ENCODE assay signal across 8 cellular contexts in genomic region chr3:31531992-31532586, GRCh38. TPM values are rescaled to one million over a fixed set of nuclear protein-coding genes. Genes with fewer than 3 reads are reported as not detected.
DNase-seq lines count a peak whose midpoint lies in the region; ATAC-seq and TF ChIP-seq lines count a peak whose summit lies in the region.

No MANE protein-coding gene starts in this region.

- H3K27ac ChIP-seq in H9 (ENCODE audit: insufficient read length, low read depth, low read length), result peak overlapping the region; percentile 61

- H3K27me3 Mint-ChIP-seq in H9 (ENCODE audit: low read depth), result no peaks in the 10 kb centered on the region
- no peaks in the 10 kb centered on the region for H3K27me3 Mint-ChIP-seq in natural killer cell treated with Interleukin-12 subunit alpha and Interleukin-12 subunit beta and Interleukin-15 and Interleukin-18, amount 100 ng/mL, for 72 hours

- no peaks in the 10 kb centered on the region; a peak in 1 of 7 replicates for H3K36me3 Mint-ChIP-seq in H9 (ENCODE audit: insufficient read depth in 1 of 3, low read depth in 3 of 3)
- no peaks in the 10 kb centered on the region for H3K36me3 Mint-ChIP-seq in natural killer cell treated with Interleukin-12 subunit alpha and Interleukin-12 subunit beta and Interleukin-15 and Interleukin-18, amount 100 ng/mL, for 72 hours

- H3K4ac ChIP-seq in H9 (ENCODE audit: low read depth, low read length), result no peak overlapping the region

- peak overlapping the region; percentile 30 for H4K5ac ChIP-seq in H9 (ENCODE audit: insufficient read length, low read depth, low read length)

- no peak overlapping the region for H4K8ac ChIP-seq in H9 (replicated peaks; ENCODE audit: insufficient read length, low read depth, low read length)

- H3K4me3 Mint-ChIP-seq in H9, result no peak overlapping the region; a peak in 3 of 5 replicates
- H3K4me3 Mint-ChIP-seq in natural killer cell treated with Interleukin-12 subunit alpha and Interleukin-12 subunit beta and Interleukin-15 and Interleukin-18, amount 100 ng/mL, for 72 hours, result peak overlapping the region; percentile 98

- no peak overlapping the region for H3K56ac ChIP-seq in H9 (ENCODE audit: insufficient read length, low read depth, low read length)

- H4K20me1 ChIP-seq in H9 (ENCODE audit: control insufficient read depth, insufficient read depth, insufficient read length), result no peaks in the 10 kb centered on the region

- peak; percentile 90 for TF ChIP-seq POLR2A in Raji (IDR thresholded peaks at IDR 0.05; ENCODE audit: insufficient read depth, low read depth, low read length)

- H3K79me2 ChIP-seq in H9 (ENCODE audit: insufficient read depth, low read length), result peaks cover 10% of the 10 kb centered on the region; the same call in 1 of the 2 replicates

- no peak overlapping the region for H2BK15ac ChIP-seq in H9 (ENCODE audit: low read depth, low read length)

- peaks cover 11% of the 10 kb centered on the region for H3K23me2 ChIP-seq in H9 (ENCODE audit: insufficient read length, low read depth, low read length, poor library complexity, severe bottlenecking)

- H3K9ac ChIP-seq in H9 (ENCODE audit: extremely low read depth, insufficient read length, low read length), result peak overlapping the region; percentile 91

- H2BK5ac ChIP-seq in H9 (ENCODE audit: insufficient read length, low read length), result no peak overlapping the region

- H3K9me3 ChIP-seq in H9 (ENCODE audit: control insufficient read depth, low read depth, low read length), result no peaks in the 10 kb centered on the region

- ATAC-seq in natural killer cell treated with Interleukin-12 subunit alpha and Interleukin-12 subunit beta and Interleukin-15 and Interleukin-18, amount 100 ng/mL, for 72 hours, result peak; percentile 94

- H3K4me3 ChIP-seq in fibroblast of pulmonary artery (replicated peaks; ENCODE audit: low read depth, low read length), result peak overlapping the region; percentile 66

- H3K9me3 Mint-ChIP-seq in H9, result no peaks in the 10 kb centered on the region; a peak in 1 of 5 replicates
- H3K9me3 Mint-ChIP-seq in natural killer cell treated with Interleukin-12 subunit alpha and Interleukin-12 subunit beta and Interleukin-15 and Interleukin-18, amount 100 ng/mL, for 72 hours, result no peaks in the 10 kb centered on the region

- no CpG with 5 or more reads among the region's 73 CpGs for WGBS in H9 (ENCODE audit: extremely low coverage, insufficient read length, low lambda C conversion rate)

- peak overlapping the region; percentile 18 for H3K18ac ChIP-seq in H9 (ENCODE audit: insufficient read length, low read depth, low read length)

- peak; percentile 98 for DNase-seq in ELR (ENCODE audit: low read depth)
- peak; percentile 99 for DNase-seq in H9
- peak; percentile 95 for DNase-seq in M059J (ENCODE audit: low read depth)
- peak; percentile 99 for DNase-seq in activated effector memory CD4-positive, alpha-beta T cell treated with anti-CD3 and anti-CD28 coated beads, Interleukin-2, amount 50 U/mL, for 16 hours
- peak; percentile 99 for DNase-seq in fibroblast of pulmonary artery (ENCODE audit: low read depth)
- peak; percentile 99 for DNase-seq in natural killer cell treated with Interleukin-12 subunit alpha and Interleukin-12 subunit beta and Interleukin-15 and Interleukin-18, amount 100 ng/mL, for 72 hours (ENCODE audit: low spot score)
- DNase-seq in stimulated activated naive CD4-positive, alpha-beta T cell treated with Interleukin-2 at 50 U/mL for 16 hours (lab: John Stamatoyannopoulos, UW), result peak; percentile 98

- no peak overlapping the region for H3T11ph ChIP-seq in H9 (ENCODE audit: low read length)

- H3K23ac ChIP-seq in H9 (ENCODE audit: insufficient read length, low read depth, low read length), result no peak overlapping the region

- peaks cover 23 to 25% of the 10 kb centered on the region in 2 experiments for H3K4me1 Mint-ChIP-seq in H9
- peaks cover 18 to 27% of the 10 kb centered on the region in 2 donors for H3K4me1 Mint-ChIP-seq in natural killer cell treated with Interleukin-12 subunit alpha and Interleukin-12 subunit beta and Interleukin-15 and Interleukin-18, amount 100 ng/mL, for 72 hours (ENCODE audit: low read depth in 2 of 2)

- TF ChIP-seq CTCF in H9 (conservative IDR thresholded peaks at IDR 0.05) (no peak), fibroblast of pulmonary artery (IDR thresholded peaks at IDR 0.05; ENCODE audit: low read length, missing control alignments) (no peak)

- no peak overlapping the region for H2AK5ac ChIP-seq in H9 (ENCODE audit: insufficient read length, low read length)

- no peak overlapping the region for H2BK120ac ChIP-seq in H9 (ENCODE audit: low read depth, low read length, poor library complexity, severe bottlenecking)

- H3K27me3 ChIP-seq in H9 (ENCODE audit: insufficient read depth, low read length), result no peaks in the 10 kb centered on the region

- no peak overlapping the region for H2AFZ ChIP-seq in H9 (ENCODE audit: low read length)

- H4K91ac ChIP-seq in H9 (ENCODE audit: insufficient read length, low read depth, low read length), result no peak overlapping the region

- H3K79me1 ChIP-seq in H9 (ENCODE audit: insufficient read depth, low read depth, low read length, poor library complexity, severe bottlenecking), result no peaks in the 10 kb centered on the region

- no peak overlapping the region for H2BK20ac ChIP-seq in H9 (ENCODE audit: low read depth, low read length, poor library complexity, severe bottlenecking)

- H2BK12ac ChIP-seq in H9 (ENCODE audit: insufficient read length, low read depth, low read length), result no peak overlapping the region

- H3K14ac ChIP-seq in H9 (ENCODE audit: insufficient read depth, low read length), result peak overlapping the region; percentile 36

- H3K27ac Mint-ChIP-seq in H9, result peak overlapping the region; percentile 98 to 99 (median 99)
- peak overlapping the region in 1 of 2 donors; percentile 96 for H3K27ac Mint-ChIP-seq in natural killer cell treated with Interleukin-12 subunit alpha and Interleukin-12 subunit beta and Interleukin-15 and Interleukin-18, amount 100 ng/mL, for 72 hours

- peak overlapping the region; percentile 61 for H3K4me2 ChIP-seq in H9 (ENCODE audit: insufficient read depth, insufficient read length, low read length)

- peaks cover under 1% of the 10 kb centered on the region; the same call in 1 of the 2 replicates for H3K4me1 ChIP-seq in H9 (ENCODE audit: insufficient read depth, low read length)

RNA-seq across cellular contexts. Expression of gene STT3B, which starts 0.6 kb away (rescaled TPM):
- 79.9 and 83.1 TPM in 2 replicates for total RNA-seq in H9 (2021)
- 98.6 and 146 TPM in 2 replicates for total RNA-seq in M059J (2014; rRNA removed; shearing (Covaris generic))
- 100 to 1,000 TPM; 131 to 160 TPM for total RNA-seq in natural killer cell treated with Interleukin-12 subunit alpha and Interleukin-12 subunit beta and Interleukin-15 and Interleukin-18, amount 100 ng/mL, for 72 hours

Comparison
In these comparisons a context has a peak if more than half of its experiments do, and no peak if none do; other contexts are left out.
1. Peak in every context shown above with its lines: DNase-seq, ATAC-seq, H3K4me3 ChIP-seq and H3K27ac ChIP-seq.